ENCODE assay signal across 9 cellular contexts in genomic region chr22:48089601-48090331, GRCh38.
DNase-seq lines count a peak whose midpoint lies in the region; ATAC-seq and TF ChIP-seq lines count a peak whose summit lies in the region.
"Had no signal": no experiment of that assay in that cellular context is flagged by ENCODE, and none has a peak within 500 bp of the region (broad histone marks: within the 10 kb centered on the region; RNA-seq: fewer than 3 reads in every experiment).

No MANE protein-coding gene starts in this region.

- intact Hi-C loops in breast epithelium (cut with DNase I; ENCODE audit: low total_unique reads) (no loop called here), MCF 10A (cut with micrococcal nuclease) (no loop called here), colonic mucosa (cut with DNase I) (no loop called here), aorta (cut with DNase I) (no loop called here)

- peaks cover 9% of the 10 kb centered on the region for H3K9me3 Mint-ChIP-seq in MCF 10A (ENCODE audit: unreplicated experiment)
- H3K9me3 Mint-ChIP-seq in mesothelial cell of epicardium = no peaks in the 10 kb centered on the region
- peaks cover 3% of the 10 kb centered on the region for H3K9me3 Mint-ChIP-seq in glutamatergic neuron (ENCODE audit: unreplicated experiment)

- H3K36me3 Mint-ChIP-seq in MCF 10A (ENCODE audit: insufficient read depth, unreplicated experiment) (no peaks in the 10 kb centered on the region), mesothelial cell of epicardium (no peaks in the 10 kb centered on the region), glutamatergic neuron (ENCODE audit: unreplicated experiment) (no peaks in the 10 kb centered on the region)

- POLR2A ChIA-PET in MCF 10A (lab: Yijun Ruan, JAX) = no interaction called here

- H3K27me3 Mint-ChIP-seq in MCF 10A (ENCODE audit: insufficient read depth, unreplicated experiment) (no peaks in the 10 kb centered on the region), mesothelial cell of epicardium (ENCODE audit: low read depth) (peaks cover 43% of the 10 kb centered on the region), glutamatergic neuron (ENCODE audit: unreplicated experiment) (peaks cover 6% of the 10 kb centered on the region)

- H3K4me1 Mint-ChIP-seq in MCF 10A (ENCODE audit: insufficient read depth, unreplicated experiment) (no peaks in the 10 kb centered on the region), mesothelial cell of epicardium (peaks cover 24% of the 10 kb centered on the region), glutamatergic neuron (ENCODE audit: low read depth, unreplicated experiment) (no peaks in the 10 kb centered on the region)

- CTCF ChIA-PET in MCF 10A (lab: Yijun Ruan, JAX) = no interaction called here

- H3K36me3 ChIP-seq in breast epithelium (no peaks in the 10 kb centered on the region), colonic mucosa (no peaks in the 10 kb centered on the region), aorta (ENCODE audit: control insufficient read depth in 1 of 2, insufficient read depth in 2 of 2, low read length in 1 of 2) (no peaks in the 10 kb centered on the region)

- TF ChIP-seq CTCF in breast epithelium (IDR thresholded peaks at IDR 0.05) (no peak), MCF 10A (IDR thresholded peaks at IDR 0.05; ENCODE audit: unreplicated experiment) (no peak), colonic mucosa (IDR thresholded peaks at IDR 0.05) (no peak), mesothelial cell of epicardium (IDR thresholded peaks at IDR 0.05; ENCODE audit: unreplicated experiment) (no peak), glutamatergic neuron (IDR thresholded peaks at IDR 0.05; ENCODE audit: partially characterized antibody, unreplicated experiment) (no peak)

- H3K9ac ChIP-seq in colonic mucosa (ENCODE audit: low read depth in 2 of 2, low read length in 2 of 2) = no peak overlapping the region

- H3K4me3 Mint-ChIP-seq in MCF 10A (ENCODE audit: unreplicated experiment) = no peak overlapping the region
- H3K4me3 Mint-ChIP-seq in mesothelial cell of epicardium = no peak overlapping the region
- H3K4me3 Mint-ChIP-seq in glutamatergic neuron (ENCODE audit: unreplicated experiment) = no peak overlapping the region

- no peaks in the 10 kb centered on the region for H3K9me3 ChIP-seq in breast epithelium
- H3K9me3 ChIP-seq in colonic mucosa = no peaks in the 10 kb centered on the region
- no peaks in the 10 kb centered on the region for H3K9me3 ChIP-seq in aorta (ENCODE audit: control insufficient read depth, low read length)

- BruUV-seq in MCF 10A (replicated peaks; lab: Mats Ljungman, UMichigan) = no TSS peak

- DNase-seq in breast epithelium (ENCODE audit: low spot score in 2 of 2) (peak; percentile 20 to 78), MCF 10A (ENCODE audit: unreplicated experiment) (no peak), colonic mucosa (peak; percentile 52), mesothelial cell of epicardium (ENCODE audit: low spot score in 2 of 2, unreplicated experiment in 2 of 2) (peak; percentile 34 to 61), aorta (peak; percentile 57 to 81), AG08396 (ENCODE audit: low spot score) (no peak), glutamatergic neuron (no peak)
- DNase-seq: NCI-H2107 had no signal

- no peak for TF ChIP-seq POLR2A in breast epithelium (IDR thresholded peaks at IDR 0.05)

- WGBS in aorta, 2 donors = 28 to 29% methylated on average over 19 of the region's 19 CpGs

- no peak overlapping the region for H3K27ac Mint-ChIP-seq in MCF 10A (ENCODE audit: low read depth, unreplicated experiment)
- peak overlapping the region; percentile 83 for H3K27ac Mint-ChIP-seq in mesothelial cell of epicardium
- no peak overlapping the region for H3K27ac Mint-ChIP-seq in glutamatergic neuron (ENCODE audit: unreplicated experiment)

- H3K27me3 ChIP-seq in breast epithelium (peaks cover 0 to 12% of the 10 kb centered on the region in 2 donors), colonic mucosa (no peaks in the 10 kb centered on the region), aorta (ENCODE audit: control insufficient read depth in 1 of 2, insufficient read depth in 2 of 2, low read length in 1 of 2) (no peaks in the 10 kb centered on the region)

- H3K4me3 ChIP-seq in breast epithelium = peak overlapping the region in 2 of 3 donors; percentile 8 to 48
- H3K4me3 ChIP-seq in colonic mucosa = no peak overlapping the region
- H3K4me3 ChIP-seq in aorta (ENCODE audit: low read length in 2 of 2) = no peak overlapping the region

- ATAC-seq in aorta (ENCODE audit: low FRiP score) = peak; percentile 88
- ATAC-seq in HG03460 (IDR thresholded peaks at IDR 0.05; ENCODE audit: unreplicated experiment) = no peak

- peaks cover 0 to 7% of the 10 kb centered on the region in 2 donors for H3K4me1 ChIP-seq in breast epithelium
- H3K4me1 ChIP-seq in colonic mucosa = no peaks in the 10 kb centered on the region
- H3K4me1 ChIP-seq in aorta (ENCODE audit: control insufficient read depth in 1 of 2, insufficient read depth in 2 of 2, low read length in 2 of 2) = no peaks in the 10 kb centered on the region

- H3K27ac ChIP-seq in breast epithelium = peak overlapping the region in 1 of 2 donors; percentile 76
- no peak overlapping the region for H3K27ac ChIP-seq in colonic mucosa
- H3K27ac ChIP-seq in aorta (ENCODE audit: low read depth in 1 of 2, low read length in 2 of 2) = no peak overlapping the region

Comparison
In these comparisons a context has a peak if more than half of its experiments do, and no peak if none do; other contexts are left out.
1. DNase-seq: peak in breast epithelium (2 of 2), colonic mucosa (single experiment), mesothelial cell of epicardium (2 of 2) and aorta (2 of 2); none in MCF 10A (single experiment), AG08396 (single experiment) and glutamatergic neuron (single experiment).
2. H3K4me3 ChIP-seq: peak in breast epithelium (2 of 3); none in colonic mucosa (single experiment) and aorta (0 of 2).